Comparison of ENCODE assay signal across 24 cellular contexts in the genomic region with DNA sequence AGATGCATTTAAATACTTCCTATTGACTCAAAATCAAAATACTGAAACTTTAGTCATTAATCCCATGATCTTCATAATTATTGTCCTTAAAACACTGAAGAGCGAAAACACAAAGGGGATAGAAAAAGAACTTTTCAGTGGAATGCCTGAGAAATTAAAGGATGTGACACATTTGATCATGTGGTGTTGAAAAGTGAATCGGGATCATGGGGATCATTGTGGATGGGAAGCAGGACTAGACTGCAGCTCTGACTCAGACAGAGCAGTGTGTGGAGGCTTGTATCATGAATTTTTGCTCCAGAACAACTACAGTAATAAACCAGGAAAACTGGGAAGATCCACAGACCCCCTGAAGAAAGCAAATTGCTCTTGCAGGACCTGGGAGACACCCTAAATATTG.
A peak's percentile ranks its signal among the peaks of the same experiment; 100 is the strongest.
DNase-seq lines count a peak whose midpoint lies in the region; ATAC-seq and TF ChIP-seq lines count a peak whose summit lies in the region.
"Had no signal": no experiment of that assay in that cellular context is flagged by ENCODE, and none has a peak within 500 bp of the region (broad histone marks: within the 10 kb centered on the region; RNA-seq: fewer than 3 reads in every experiment).

No MANE protein-coding gene starts in this region.

- H2AFZ ChIP-seq in OCI-LY7 (ENCODE audit: low read length): peak overlapping the region; percentile 31; the same call in 1 of the 2 replicates
- H2AFZ ChIP-seq: PC-9 had no signal

- DNase-seq in A172 (ENCODE audit: low spot score) (peak; percentile 6), HT1080 (ENCODE audit: low read depth) (peak; percentile 64), OCI-LY7 (ENCODE audit: low spot score) (no peak), lung microvascular endothelial cell (ENCODE audit: low read depth in 2 of 2) (peak; percentile 50 to 53), NCI-H187 treated with DMSO at 0.1 percent for 48 hours (lab: John Stamatoyannopoulos, UW) (no peak)
- DNase-seq: ACHN; BE2C; Calu3; CD8-positive, alpha-beta memory T cell; Karpas-422; NCI-H1105; NCI-H146; NCI-H2029 treated with DMSO at 0.1 percent for 48 hours; NCI-H226; NCI-H524; NCI-H774; PC-9; SJCRH30 had no signal

- H3K9me3 ChIP-seq in OCI-LY7 (ENCODE audit: low read length): 0 out of 2 replicates have a peak, but pooled peaks cover 5% of the 10 kb centered on the region
- H3K9me3 ChIP-seq: BE2C, SJCRH30 had no signal

- no peaks in the 10 kb centered on the region for H3K9me2 ChIP-seq in OCI-LY7 (ENCODE audit: insufficient read depth, low read length)

- CTCF ChIA-PET in OCI-LY7 (lab: Charles Lee; ENCODE audit: unreplicated experiment): no interaction called here

- H3K4me3 ChIP-seq in OCI-LY7 (ENCODE audit: low read depth, low read length, poor library complexity, severe bottlenecking): no peak overlapping the region
- H3K4me3 ChIP-seq: PC-9, SJCRH30 had no signal

- ATAC-seq in HG03571 (IDR thresholded peaks at IDR 0.05; ENCODE audit: unreplicated experiment) (no peak), HG03520 (IDR thresholded peaks at IDR 0.05; ENCODE audit: unreplicated experiment) (no peak)
- ATAC-seq: HCT116, HepG2, Right ventricle myocardium inferior had no signal

- intact Hi-C loops in OCI-LY7 (cut with micrococcal nuclease; ENCODE audit: unreplicated experiment): no loop called here

- no peak overlapping the region for H3K27ac ChIP-seq in OCI-LY7 (ENCODE audit: low read depth, low read length, poor library complexity, severe bottlenecking)
- H3K27ac ChIP-seq: 22Rv1, PC-9, SJCRH30 had no signal

- no peak for TF ChIP-seq CTCF in OCI-LY7 (conservative IDR thresholded peaks at IDR 0.05; ENCODE audit: low read length)

- BruUV-seq in OCI-LY7 (replicated peaks; lab: Mats Ljungman, UMichigan): no TSS peak

- peaks cover 17% of the 10 kb centered on the region for H3K4me1 ChIP-seq in OCI-LY7 (ENCODE audit: insufficient read depth, low read length, poor library complexity, severe bottlenecking)

- POLR2A ChIA-PET in OCI-LY7 (lab: Charles Lee): interaction anchor here (0.8 kb wide), 1 partner anchor 217 kb away, joined by 4 read pairs; no protein-coding TSS in a partner anchor

- H3K4me2 ChIP-seq in OCI-LY7 (ENCODE audit: low read length): no peak overlapping the region
- H3K4me2 ChIP-seq: PC-9 had no signal

- H3K36me3 ChIP-seq in OCI-LY7 (ENCODE audit: insufficient read depth, low read length): no peaks in the 10 kb centered on the region
- H3K36me3 ChIP-seq: BE2C, SJCRH30 had no signal

- H3K79me2 ChIP-seq in OCI-LY7 (ENCODE audit: insufficient read depth, low read depth, low read length): no peaks in the 10 kb centered on the region

- H4K20me1 ChIP-seq in OCI-LY7 (ENCODE audit: insufficient read depth, low read length): no peaks in the 10 kb centered on the region

Comparison
In these comparisons a context has a peak if more than half of its experiments do, and no peak if none do; other contexts are left out.
1. DNase-seq: peak in A172 (single experiment), HT1080 (single experiment) and lung microvascular endothelial cell (2 of 2); none in OCI-LY7 (single experiment) and NCI-H187 treated with DMSO at 0.1 percent for 48 hours (single experiment).